Comparison of ENCODE assay signal across 1 cellular context in the genomic region with DNA sequence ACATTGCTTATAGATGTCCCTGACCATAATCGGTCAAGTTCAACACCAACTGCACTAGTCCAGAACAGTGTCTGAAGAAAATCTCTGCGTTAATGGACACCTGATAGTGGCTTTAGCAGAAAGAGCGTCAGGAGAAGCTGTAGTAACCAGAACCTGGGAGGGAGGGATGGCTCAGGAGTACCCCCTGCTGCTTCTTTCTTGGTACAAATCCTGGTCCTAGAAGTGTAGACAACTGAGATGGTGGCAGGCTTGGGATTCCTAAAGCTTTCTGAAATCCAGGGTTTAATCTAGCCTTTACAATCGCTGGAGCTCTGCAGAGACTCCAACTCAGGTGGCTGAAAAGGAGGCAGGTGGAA.
TF ChIP-seq lines count a peak whose summit lies in the region.

No MANE protein-coding gene starts in this region.

TF ChIP-seq in HepG2, 621 proteins besides CTCF, POLR2A, EP300 and RAD21:
- no peak for TF ChIP-seq ZZZ3 (CRISPR knock-in tag; IDR thresholded peaks at IDR 0.05; ENCODE audit: borderline replicate concordance)
- no peak for TF ChIP-seq SATB2 (CRISPR knock-in tag; IDR thresholded peaks at IDR 0.05)
- TF ChIP-seq ZNF670 (CRISPR knock-in tag; IDR thresholded peaks at IDR 0.05; ENCODE audit: borderline replicate concordance): no peak
- TF ChIP-seq, protein P1, sequence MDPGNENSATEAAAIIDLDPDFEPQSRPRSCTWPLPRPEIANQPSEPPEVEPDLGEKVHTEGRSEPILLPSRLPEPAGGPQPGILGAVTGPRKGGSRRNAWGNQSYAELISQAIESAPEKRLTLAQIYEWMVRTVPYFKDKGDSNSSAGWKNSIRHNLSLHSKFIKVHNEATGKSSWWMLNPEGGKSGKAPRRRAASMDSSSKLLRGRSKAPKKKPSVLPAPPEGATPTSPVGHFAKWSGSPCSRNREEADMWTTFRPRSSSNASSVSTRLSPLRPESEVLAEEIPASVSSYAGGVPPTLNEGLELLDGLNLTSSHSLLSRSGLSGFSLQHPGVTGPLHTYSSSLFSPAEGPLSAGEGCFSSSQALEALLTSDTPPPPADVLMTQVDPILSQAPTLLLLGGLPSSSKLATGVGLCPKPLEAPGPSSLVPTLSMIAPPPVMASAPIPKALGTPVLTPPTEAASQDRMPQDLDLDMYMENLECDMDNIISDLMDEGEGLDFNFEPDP (CRISPR knock-in tag; conservative IDR thresholded peaks at IDR 0.05): no peak
- TF ChIP-seq ETV6 (CRISPR knock-in tag; conservative IDR thresholded peaks at IDR 0.05): no peak
- TF ChIP-seq ZNF441 (CRISPR knock-in tag; IDR thresholded peaks at IDR 0.05; ENCODE audit: borderline replicate concordance): no peak
- 0 out of 2 replicates have a peak, but pooled peaks have one; percentile 31 for TF ChIP-seq MTF2 (CRISPR knock-in tag; IDR thresholded peaks at IDR 0.05; ENCODE audit: borderline replicate concordance)
- TF ChIP-seq ZKSCAN5 (CRISPR knock-in tag; IDR thresholded peaks at IDR 0.05): no peak
- TF ChIP-seq SPEN (CRISPR knock-in tag; IDR thresholded peaks at IDR 0.05; ENCODE audit: low read depth): 0 out of 2 replicates have a peak, but pooled peaks have one; percentile 15
- TF ChIP-seq ZNF652 (CRISPR knock-in tag; IDR thresholded peaks at IDR 0.05; ENCODE audit: borderline replicate concordance, low read depth): no peak
- peak; percentile 29 for TF ChIP-seq STAG1 (CRISPR knock-in tag; IDR thresholded peaks at IDR 0.05)
- TF ChIP-seq RFX1 (IDR thresholded peaks at IDR 0.05): no peak
- TF ChIP-seq PITX1 (CRISPR knock-in tag; IDR thresholded peaks at IDR 0.05): 0 out of 2 replicates have a peak, but pooled peaks have one; percentile 25
- TF ChIP-seq, protein P2, sequence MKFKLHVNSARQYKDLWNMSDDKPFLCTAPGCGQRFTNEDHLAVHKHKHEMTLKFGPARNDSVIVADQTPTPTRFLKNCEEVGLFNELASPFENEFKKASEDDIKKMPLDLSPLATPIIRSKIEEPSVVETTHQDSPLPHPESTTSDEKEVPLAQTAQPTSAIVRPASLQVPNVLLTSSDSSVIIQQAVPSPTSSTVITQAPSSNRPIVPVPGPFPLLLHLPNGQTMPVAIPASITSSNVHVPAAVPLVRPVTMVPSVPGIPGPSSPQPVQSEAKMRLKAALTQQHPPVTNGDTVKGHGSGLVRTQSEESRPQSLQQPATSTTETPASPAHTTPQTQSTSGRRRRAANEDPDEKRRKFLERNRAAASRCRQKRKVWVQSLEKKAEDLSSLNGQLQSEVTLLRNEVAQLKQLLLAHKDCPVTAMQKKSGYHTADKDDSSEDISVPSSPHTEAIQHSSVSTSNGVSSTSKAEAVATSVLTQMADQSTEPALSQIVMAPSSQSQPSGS (CRISPR knock-in tag; IDR thresholded peaks at IDR 0.05): no peak
- 0 out of 2 replicates have a peak, but pooled peaks have one; percentile 17 for TF ChIP-seq TOPORS (CRISPR knock-in tag; IDR thresholded peaks at IDR 0.05)
- TF ChIP-seq, protein P3, sequence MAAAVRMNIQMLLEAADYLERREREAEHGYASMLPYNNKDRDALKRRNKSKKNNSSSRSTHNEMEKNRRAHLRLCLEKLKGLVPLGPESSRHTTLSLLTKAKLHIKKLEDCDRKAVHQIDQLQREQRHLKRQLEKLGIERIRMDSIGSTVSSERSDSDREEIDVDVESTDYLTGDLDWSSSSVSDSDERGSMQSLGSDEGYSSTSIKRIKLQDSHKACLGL (CRISPR knock-in tag; IDR thresholded peaks at IDR 0.05): 0 out of 2 replicates have a peak, but pooled peaks have one; percentile 9
- TF ChIP-seq ERF (CRISPR knock-in tag; IDR thresholded peaks at IDR 0.05): no peak
- TF ChIP-seq, protein P4, sequence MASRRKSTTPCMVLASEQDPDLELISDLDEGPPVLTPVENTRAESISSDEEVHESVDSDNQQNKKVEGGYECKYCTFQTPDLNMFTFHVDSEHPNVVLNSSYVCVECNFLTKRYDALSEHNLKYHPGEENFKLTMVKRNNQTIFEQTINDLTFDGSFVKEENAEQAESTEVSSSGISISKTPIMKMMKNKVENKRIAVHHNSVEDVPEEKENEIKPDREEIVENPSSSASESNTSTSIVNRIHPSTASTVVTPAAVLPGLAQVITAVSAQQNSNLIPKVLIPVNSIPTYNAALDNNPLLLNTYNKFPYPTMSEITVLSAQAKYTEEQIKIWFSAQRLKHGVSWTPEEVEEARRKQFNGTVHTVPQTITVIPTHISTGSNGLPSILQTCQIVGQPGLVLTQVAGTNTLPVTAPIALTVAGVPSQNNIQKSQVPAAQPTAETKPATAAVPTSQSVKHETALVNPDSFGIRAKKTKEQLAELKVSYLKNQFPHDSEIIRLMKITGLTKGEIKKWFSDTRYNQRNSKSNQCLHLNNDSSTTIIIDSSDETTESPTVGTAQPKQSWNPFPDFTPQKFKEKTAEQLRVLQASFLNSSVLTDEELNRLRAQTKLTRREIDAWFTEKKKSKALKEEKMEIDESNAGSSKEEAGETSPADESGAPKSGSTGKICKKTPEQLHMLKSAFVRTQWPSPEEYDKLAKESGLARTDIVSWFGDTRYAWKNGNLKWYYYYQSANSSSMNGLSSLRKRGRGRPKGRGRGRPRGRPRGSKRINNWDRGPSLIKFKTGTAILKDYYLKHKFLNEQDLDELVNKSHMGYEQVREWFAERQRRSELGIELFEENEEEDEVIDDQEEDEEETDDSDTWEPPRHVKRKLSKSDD (CRISPR knock-in tag; IDR thresholded peaks at IDR 0.05; ENCODE audit: low read depth): 0 out of 2 replicates have a peak, but pooled peaks have one; percentile 21
- TF ChIP-seq MLLT10 (CRISPR knock-in tag; IDR thresholded peaks at IDR 0.05): no peak
- 0 out of 2 replicates have a peak, but pooled peaks have one; percentile 64 for TF ChIP-seq ZNF136 (CRISPR knock-in tag; IDR thresholded peaks at IDR 0.05; ENCODE audit: low read depth)
- TF ChIP-seq ZNF629 (CRISPR knock-in tag; conservative IDR thresholded peaks at IDR 0.05): no peak
- no peak for TF ChIP-seq REXO4 (CRISPR knock-in tag; IDR thresholded peaks at IDR 0.05; ENCODE audit: borderline replicate concordance)
